ENCODE assay signal across 9 cellular contexts in the genomic region with DNA sequence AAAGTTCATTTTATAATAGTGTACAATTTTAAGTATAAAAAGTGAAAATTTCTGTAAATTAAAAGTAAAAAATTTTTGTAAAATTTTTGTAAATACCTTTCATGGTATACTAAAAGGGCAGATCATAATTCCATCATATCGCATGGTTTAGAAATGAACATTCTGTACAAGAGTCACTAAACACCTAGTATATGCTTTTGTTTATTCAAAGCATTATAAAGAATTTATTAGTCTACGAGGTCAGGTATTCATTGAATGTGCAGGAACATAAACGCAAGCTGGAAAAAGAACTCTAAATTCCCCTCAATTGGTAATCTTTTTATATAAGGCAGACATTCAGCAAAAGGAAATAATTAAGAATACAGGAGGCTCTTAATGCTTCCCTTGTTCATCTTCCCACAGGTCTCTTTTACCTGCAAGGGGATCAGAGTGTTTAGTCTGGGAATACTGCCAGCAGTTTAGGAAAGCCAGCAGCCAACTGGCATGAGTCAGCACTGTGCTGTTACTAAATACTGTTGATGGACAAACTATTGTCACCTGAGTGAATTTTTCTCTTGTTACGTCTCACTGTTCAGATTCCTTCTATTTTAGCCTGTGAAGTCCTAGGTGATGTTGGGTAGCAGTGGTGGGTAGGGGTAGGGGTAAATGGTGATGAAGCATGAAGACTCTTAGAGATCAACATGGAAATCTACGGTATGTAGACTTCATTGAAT.
DNase-seq lines count a peak whose midpoint lies in the region; ATAC-seq and TF ChIP-seq lines count a peak whose summit lies in the region.
"Had no signal": no experiment of that assay in that cellular context is flagged by ENCODE, and none has a peak within 500 bp of the region (broad histone marks: within the 10 kb centered on the region; RNA-seq: fewer than 3 reads in every experiment).

No MANE protein-coding gene starts in this region.

- no peaks in the 10 kb centered on the region for H3K27me3 Mint-ChIP-seq in activated T-cell treated with anti-CD3 and anti-CD28 coated beads, Interleukin-2, amount 50 U/mL, for 24 hours
- H3K27me3 Mint-ChIP-seq in natural killer cell (ENCODE audit: low read depth in 2 of 2), result no peaks in the 10 kb centered on the region

- H3K79me2 ChIP-seq in hepatocyte, result peaks cover 10% of the 10 kb centered on the region

- ATAC-seq in natural killer cell (no peak), HG02973 (IDR thresholded peaks at IDR 0.05; ENCODE audit: unreplicated experiment) (no peak), HG03432 (IDR thresholded peaks at IDR 0.05; ENCODE audit: unreplicated experiment) (no peak)

- no peaks in the 10 kb centered on the region for H4K20me1 ChIP-seq in hepatocyte (ENCODE audit: insufficient read depth, poor library complexity, severe bottlenecking)

- H3K4me1 ChIP-seq in hepatocyte (ENCODE audit: insufficient read depth), result no peaks in the 10 kb centered on the region

- peaks cover 6% of the 10 kb centered on the region for H3K4me1 Mint-ChIP-seq in activated T-cell treated with anti-CD3 and anti-CD28 coated beads, Interleukin-2, amount 50 U/mL, for 24 hours (ENCODE audit: low read depth)
- peaks cover 6 to 7% of the 10 kb centered on the region in 2 donors for H3K4me1 Mint-ChIP-seq in natural killer cell

- no peaks in the 10 kb centered on the region for H3K9me2 ChIP-seq in hepatocyte (replicated peaks; ENCODE audit: insufficient read depth)

- H3K4me2 ChIP-seq in hepatocyte, result no peak overlapping the region

- H3K4me3 ChIP-seq in hepatocyte, result no peak overlapping the region
- H3K4me3 ChIP-seq: SK-N-MC had no signal

- H3K27me3 ChIP-seq in hepatocyte, result no peaks in the 10 kb centered on the region

- H2AFZ ChIP-seq in hepatocyte, result no peak overlapping the region

- no peaks in the 10 kb centered on the region for H3K9me3 Mint-ChIP-seq in activated T-cell treated with anti-CD3 and anti-CD28 coated beads, Interleukin-2, amount 50 U/mL, for 24 hours
- H3K9me3 Mint-ChIP-seq in natural killer cell, result peaks cover 0 to 2% of the 10 kb centered on the region in 2 donors

- DNase-seq in activated T-cell treated with anti-CD3 and anti-CD28 coated beads, Interleukin-2, amount 50 U/mL, for 24 hours, result no peak
- DNase-seq in activated T-cell treated with anti-CD3 and anti-CD28 coated beads for 4 hours (no peak), hepatocyte (ENCODE audit: low spot score) (peak; percentile 34), ureter (ENCODE audit: low spot score) (peak; percentile 49), natural killer cell (no peak)

- H3K27ac Mint-ChIP-seq in activated T-cell treated with anti-CD3 and anti-CD28 coated beads, Interleukin-2, amount 50 U/mL, for 24 hours, result peak overlapping the region; percentile 14
- H3K27ac Mint-ChIP-seq in natural killer cell, result no peak overlapping the region

- 75% methylated on average over 5 of the region's 5 CpGs for WGBS in hepatocyte (ENCODE audit: low lambda C conversion rate, missing lambda C conversion rate)

- H3K9me3 ChIP-seq in hepatocyte (ENCODE audit: low read depth), result no peaks in the 10 kb centered on the region

- H3K4me3 Mint-ChIP-seq in activated T-cell treated with anti-CD3 and anti-CD28 coated beads, Interleukin-2, amount 50 U/mL, for 24 hours, result no peak overlapping the region
- H3K4me3 Mint-ChIP-seq in natural killer cell, result no peak overlapping the region

- H3K36me3 ChIP-seq in hepatocyte (replicated peaks; ENCODE audit: insufficient read depth, low read depth), result no peaks in the 10 kb centered on the region

- intact Hi-C loops in natural killer cell (cut with micrococcal nuclease), result no loop called here

- peak overlapping the region; percentile 69 for H3K27ac ChIP-seq in VCaP
- H3K27ac ChIP-seq in hepatocyte, result no peak overlapping the region
- H3K27ac ChIP-seq: SK-N-MC had no signal

- TF ChIP-seq CTCF in VCaP (conservative IDR thresholded peaks at IDR 0.05) (no peak), hepatocyte (IDR thresholded peaks at IDR 0.05; ENCODE audit: poor library complexity) (no peak), natural killer cell (IDR thresholded peaks at IDR 0.05) (no peak)

- H3K36me3 Mint-ChIP-seq in activated T-cell treated with anti-CD3 and anti-CD28 coated beads, Interleukin-2, amount 50 U/mL, for 24 hours (ENCODE audit: low read depth), result peaks cover 98% of the 10 kb centered on the region
- peaks cover 32% of the 10 kb centered on the region for H3K36me3 Mint-ChIP-seq in natural killer cell

Comparison
In these comparisons a context has a peak if more than half of its experiments do, and no peak if none do; other contexts are left out.
1. DNase-seq: peak in hepatocyte (single experiment) and ureter (single experiment); none in activated T-cell treated with anti-CD3 and anti-CD28 coated beads, Interleukin-2, amount 50 U/mL, for 24 hours (single experiment), activated T-cell treated with anti-CD3 and anti-CD28 coated beads for 4 hours (single experiment) and natural killer cell (single experiment).